In the genomic region with DNA sequence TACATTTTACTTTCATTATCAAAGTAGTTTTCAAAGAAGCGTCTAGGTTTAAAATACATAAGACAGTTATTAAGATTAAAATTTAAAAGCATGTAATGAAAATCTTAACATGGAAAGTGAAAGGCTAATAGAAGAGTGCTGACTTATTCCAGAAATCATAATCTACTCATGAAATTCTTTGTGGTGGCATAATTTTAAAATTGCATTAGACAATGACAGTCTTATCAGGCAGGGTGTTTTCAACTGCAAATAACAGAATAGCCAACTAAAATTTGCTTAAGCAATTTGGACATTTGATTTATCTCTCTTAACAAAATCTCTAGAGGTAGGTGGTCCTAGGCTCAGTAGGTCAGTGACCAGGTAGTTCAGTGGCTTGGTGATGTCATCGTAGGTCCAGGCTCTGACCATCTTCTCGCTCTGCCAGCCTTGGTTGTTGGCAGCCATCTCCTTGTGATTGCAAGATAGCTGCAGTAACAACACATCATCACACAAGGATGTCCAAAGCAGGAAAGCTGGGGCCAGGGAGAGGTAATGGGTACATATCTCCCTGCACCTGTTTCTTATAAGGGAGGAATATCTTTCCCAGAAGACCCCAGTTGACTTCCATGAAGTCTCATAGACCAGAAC, we compare ENCODE assay signal across 1 cellular context.
TF ChIP-seq lines count a peak whose summit lies in the region.

No MANE protein-coding gene starts in this region.

TF ChIP-seq in HepG2, 621 proteins besides CTCF, POLR2A, EP300 and RAD21:
- TF ChIP-seq ZNF790 (CRISPR knock-in tag; IDR thresholded peaks at IDR 0.05; ENCODE audit: borderline replicate concordance) (no peak), ATF7 (IDR thresholded peaks at IDR 0.05) (peak; percentile 35; the same call in 1 of the 2 replicates), ATF7 (CRISPR knock-in tag; IDR thresholded peaks at IDR 0.05) (no peak), ZNF775 (CRISPR knock-in tag; IDR thresholded peaks at IDR 0.05; ENCODE audit: borderline replicate concordance) (no peak), CREB1 (IDR thresholded peaks at IDR 0.05) (peak; percentile 65), CREB1 (CRISPR knock-in tag; IDR thresholded peaks at IDR 0.05) (no peak), ZNF136 (CRISPR knock-in tag; IDR thresholded peaks at IDR 0.05; ENCODE audit: low read depth) (no peak)
- TF ChIP-seq, protein P1, sequence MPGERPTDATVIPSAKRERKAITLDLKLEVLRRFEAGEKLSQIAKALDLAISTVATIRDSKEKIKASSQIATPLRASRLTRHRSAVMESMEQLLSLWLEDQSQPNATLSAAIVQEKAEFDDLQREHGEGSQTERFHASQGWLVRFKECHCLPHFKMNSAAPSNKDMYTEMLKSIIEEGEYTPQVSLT (CRISPR knock-in tag; IDR thresholded peaks at IDR 0.05; ENCODE audit: borderline replicate concordance, low read depth), result no peak
